In the genomic region with DNA sequence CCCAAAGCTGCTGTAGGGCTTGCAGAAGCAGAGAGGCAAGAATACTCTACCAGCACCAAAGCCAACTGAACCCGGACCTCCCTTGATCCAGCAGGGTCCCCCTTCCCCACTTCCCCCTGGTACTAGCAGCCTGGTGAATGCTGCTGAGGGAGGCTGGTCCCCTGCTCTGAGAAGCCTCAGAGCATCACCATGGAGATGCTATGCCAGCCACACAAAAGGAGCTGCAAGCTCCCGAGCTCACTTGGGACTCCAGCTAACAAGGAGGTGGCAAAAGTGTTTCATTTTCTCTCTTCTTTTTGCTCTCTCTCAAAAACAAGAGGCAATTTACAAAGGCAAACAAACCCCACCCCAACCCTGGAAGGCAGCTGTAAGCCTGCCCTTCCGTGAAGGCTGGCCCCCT, we compare ENCODE assay signal across 18 cellular contexts.
A peak's percentile ranks its signal among the peaks of the same experiment; 100 is the strongest.
DNase-seq lines count a peak whose midpoint lies in the region; ATAC-seq and TF ChIP-seq lines count a peak whose summit lies in the region.
"Had no signal": no experiment of that assay in that cellular context is flagged by ENCODE, and none has a peak within 500 bp of the region (broad histone marks: within the 10 kb centered on the region; RNA-seq: fewer than 3 reads in every experiment).

No MANE protein-coding gene starts in this region.

- H3K4me3 ChIP-seq in MM.1S (ENCODE audit: low read length), result no peak overlapping the region
- H3K4me3 ChIP-seq: A549 had no signal

- peak overlapping the region; percentile 74; the same call in 1 of the 2 replicates for H3K27ac ChIP-seq in MM.1S (ENCODE audit: low read length)
- H3K27ac ChIP-seq: A549, HL-60, KMS-11 had no signal

- peaks cover 10% of the 10 kb centered on the region; the same call in 1 of the 2 replicates for H3F3A ChIP-seq in MM.1S (ENCODE audit: insufficient read depth, low read length)

- H3K79me2 ChIP-seq in MM.1S (ENCODE audit: low read length), result no peaks in the 10 kb centered on the region

- in situ Hi-C loops in ACHN (cut with HindIII; ENCODE audit: low pct_ligation_motif_present, low pct_unique_long_range_greater_than_20kb, low sequenced_read_pairs), result no loop called here

- no peak overlapping the region for H2AFZ ChIP-seq in MM.1S (ENCODE audit: low read length)

- TF ChIP-seq CTCF in MM.1S (IDR thresholded peaks at IDR 0.05; ENCODE audit: low read length), result no peak

- H4K20me1 ChIP-seq in MM.1S (ENCODE audit: insufficient read depth, low read length), result no peaks in the 10 kb centered on the region

- H3K9me2 ChIP-seq in MM.1S (replicated peaks; ENCODE audit: insufficient read depth, low read length), result no peaks in the 10 kb centered on the region

- intact Hi-C loops in left ventricle myocardium superior (cut with micrococcal nuclease), result no loop called here

- ATAC-seq in left ventricle myocardium superior, result no peak
- ATAC-seq: A549, Right ventricle myocardium inferior had no signal

- H3K9ac ChIP-seq in MM.1S (ENCODE audit: low read length), result no peak overlapping the region
- H3K9ac ChIP-seq: KMS-11 had no signal

- no peaks in the 10 kb centered on the region for H3K9me3 ChIP-seq in MM.1S (replicated peaks; ENCODE audit: insufficient read depth, low read length)
- H3K9me3 ChIP-seq: A549 had no signal

- DNase-seq in Ammon's horn (ENCODE audit: low spot score), result peak; percentile 38
- DNase-seq in MM.1S, result no peak
- peak; percentile 11 for DNase-seq in NCI-H748 treated with DMSO at 0.1 percent for 48 hours (lab: John Stamatoyannopoulos, UW)
- peak; percentile 5 for DNase-seq in midbrain (lab: John Stamatoyannopoulos, UW)
- no peak for DNase-seq in NCI-H2029 treated with DMSO at 0.1 percent for 48 hours (lab: John Stamatoyannopoulos, UW)
- DNase-seq in left ventricle myocardium superior, result no peak
- DNase-seq in ACHN, result no peak
- DNase-seq: C1 segment of cervical spinal cord; CD8-positive, alpha-beta memory T cell; HCEC 1CT; NCI-H187 treated with DMSO at 0.1 percent for 48 hours; NK-92 treated with Interleukin-12 subunit alpha and Interleukin-12 subunit beta, amount 100 ng/mL, for 24 hours; SW 1271; T-helper 2 cell had no signal

- H3K4me1 ChIP-seq in MM.1S (ENCODE audit: low read length), result peaks cover 24% of the 10 kb centered on the region
- H3K4me1 ChIP-seq: A549 had no signal

- H3K27me3 ChIP-seq in MM.1S (replicated peaks; ENCODE audit: insufficient read depth, low read length), result no peaks in the 10 kb centered on the region

- no peaks in the 10 kb centered on the region for H3K36me3 ChIP-seq in MM.1S (replicated peaks; ENCODE audit: insufficient read depth, low read length)

- H3K4me2 ChIP-seq in MM.1S (ENCODE audit: low read depth, low read length), result peak overlapping the region; percentile 42; the same call in 1 of the 2 replicates
- H3K4me2 ChIP-seq: A549, KMS-11 had no signal

Comparison
In these comparisons a context has a peak if more than half of its experiments do, and no peak if none do; other contexts are left out.
1. DNase-seq: peak in Ammon's horn (single experiment), NCI-H748 treated with DMSO at 0.1 percent for 48 hours (single experiment) and midbrain (single experiment); none in MM.1S (single experiment), NCI-H2029 treated with DMSO at 0.1 percent for 48 hours (single experiment), left ventricle myocardium superior (single experiment) and ACHN (single experiment).